35 cellular contexts compared by ENCODE assay signal in genomic region chr6:121418346-121418745, GRCh38. TPM values are rescaled to one million over a fixed set of nuclear protein-coding genes. Genes with fewer than 3 reads are reported as not detected.
"Had no signal": no experiment of that assay in that cellular context is flagged by ENCODE, and none has a peak within 500 bp of the region (broad histone marks: within the 10 kb centered on the region; RNA-seq: fewer than 3 reads in every experiment).

No MANE protein-coding gene starts in this region.

- H3K36me3 ChIP-seq: MG63 had no signal

- H3K27me3 ChIP-seq: MG63 had no signal

- H3K4me3 ChIP-seq: MG63 had no signal

- DNase-seq: Karpas-422, Kasumi-1, MG63, MM.1S, MV-4-11, NCI-H1048, NCI-H1092, NCI-H1092 treated with DMSO at 0.1 percent for 48 hours, NCI-H1105, NCI-H1105 treated with DMSO at 0.1 percent for 48 hours, NCI-H1417, NCI-H1417 treated with DMSO at 0.1 percent for 48 hours, NCI-H1436, NCI-H1436 treated with DMSO at 0.1 percent for 48 hours, NCI-H146, NCI-H1694, NCI-H1694 treated with DMSO at 0.1 percent for 48 hours, NCI-H187, NCI-H187 treated with DMSO at 0.1 percent for 48 hours, NCI-H1930, NCI-H2029, NCI-H2029 treated with DMSO at 0.1 percent for 48 hours, NCI-H2081, NCI-H2081 treated with DMSO at 0.1 percent for 48 hours, NCI-H2107, NCI-H2171, NCI-H2171 treated with DMSO at 0.1 percent for 48 hours, NCI-H2227 treated with DMSO at 0.1 percent for 48 hours, NCI-H226, NCI-H345, NCI-H446, NCI-H446 treated with DMSO at 0.1 percent for 48 hours, NCI-H510A, NCI-H510A treated with DMSO at 0.1 percent for 48 hours had no signal

- H3K9me3 ChIP-seq: MG63 had no signal

RNA-seq across cellular contexts. Expression of gene GJA1, which starts 17.1 kb away (rescaled TPM):
- total RNA-seq: MCF 10A had no signal
